In genomic region chr6:29647927-29648642, GRCh38 we compare ENCODE assay signal across 8 cellular contexts. TPM values are rescaled to one million over a fixed set of nuclear protein-coding genes. Genes with fewer than 3 reads are reported as not detected.
DNase-seq lines count a peak whose midpoint lies in the region; ATAC-seq and TF ChIP-seq lines count a peak whose summit lies in the region.

No MANE protein-coding gene starts in this region.

- H3K4me1 Mint-ChIP-seq in T-helper 2 cell treated with Interferon-gamma antibody and Interleukin-4, amounts not matched to agents 5 μg/mL and 100 μg/mL, for 36 hours (ENCODE audit: low read depth) = peaks cover 8% of the 10 kb centered on the region

- no peaks in the 10 kb centered on the region for H3K9me3 Mint-ChIP-seq in T-helper 2 cell treated with Interferon-gamma antibody and Interleukin-4, amounts not matched to agents 5 μg/mL and 100 μg/mL, for 36 hours

- no peaks in the 10 kb centered on the region for H3F3A ChIP-seq in PC-3 (ENCODE audit: low read length, unreplicated experiment)

- in situ Hi-C loops in GM13977 (cut with MboI; ENCODE audit: low pct_unique_long_range_greater_than_20kb, low sequenced_read_pairs, unreplicated experiment) = no loop called here

- H3K9me3 ChIP-seq in PC-3 (ENCODE audit: low read length) = no peaks in the 10 kb centered on the region

- no peaks in the 10 kb centered on the region; the same call in none of the 2 replicates for H3K4me1 ChIP-seq in PC-3 (ENCODE audit: insufficient read depth, low read length)

- H3K27ac Mint-ChIP-seq in T-helper 2 cell treated with Interferon-gamma antibody and Interleukin-4, amounts not matched to agents 5 μg/mL and 100 μg/mL, for 36 hours = no peak overlapping the region

- no peaks in the 10 kb centered on the region for H3K27me3 ChIP-seq in PC-3 (ENCODE audit: low read length)

- H3K79me2 ChIP-seq in PC-3 (ENCODE audit: low read length) = no peaks in the 10 kb centered on the region

- CTCF ChIA-PET in PC-3 (lab: Charles Lee) = interaction anchor here (0.6 to 1.7 kb wide), 9 partner anchors 8 to 726 kb away, joined by 3 to 24 read pairs (median 3); partner anchors contain the start of gene GABBR1

- POLR2A ChIA-PET in PC-3 (lab: Charles Lee; ENCODE audit: unreplicated experiment) = interaction anchor here (0.5 kb wide), 1 partner anchor 15 kb away, joined by 14 read pairs; the partner anchor contains the start of gene GABBR1

- DNase-seq in AG08395 (ENCODE audit: low spot score) = peak; percentile 50
- no peak for DNase-seq in GM13977 (ENCODE audit: low spot score)
- DNase-seq in PC-3 = peak; percentile 65
- peak; percentile 61 for DNase-seq in fibroblast of the aortic adventitia (ENCODE audit: low read depth)
- DNase-seq in T-helper 2 cell treated with Interferon-gamma antibody and Interleukin-4, amounts not matched to agents 5 μg/mL and 100 μg/mL, for 36 hours (ENCODE audit: low spot score) = no peak
- DNase-seq in stimulated activated naive CD4-positive, alpha-beta T cell (lab: John Stamatoyannopoulos, UW) = no peak

- H3K4me2 ChIP-seq in PC-3 (ENCODE audit: low read length) = no peak overlapping the region

- H3K4me3 ChIP-seq in PC-3 (ENCODE audit: low read length) (no peak overlapping the region), fibroblast of the aortic adventitia (ENCODE audit: low read depth, low read length) (no peak overlapping the region)

- H3K27ac ChIP-seq in PC-3 (ENCODE audit: low read length) = no peak overlapping the region

- TF ChIP-seq CTCF in GM13977 (IDR thresholded peaks at IDR 0.05; ENCODE audit: extremely low read depth, insufficient read depth, missing control alignments) = peak; percentile 57
- TF ChIP-seq CTCF in PC-3 (conservative IDR thresholded peaks at IDR 0.05; ENCODE audit: low read depth, low read length) = peak; percentile 80
- peak; percentile 84 for TF ChIP-seq CTCF in fibroblast of the aortic adventitia (IDR thresholded peaks at IDR 0.05; ENCODE audit: insufficient read depth, low read length)

- no peak overlapping the region for H3K9ac ChIP-seq in PC-3 (ENCODE audit: low read length)

- H4K20me1 ChIP-seq in PC-3 (ENCODE audit: low read length) = no peaks in the 10 kb centered on the region

- no TSS peak for BruUV-seq in PC-3 (replicated peaks; lab: Mats Ljungman, UMichigan)

- H3K27me3 Mint-ChIP-seq in T-helper 2 cell treated with Interferon-gamma antibody and Interleukin-4, amounts not matched to agents 5 μg/mL and 100 μg/mL, for 36 hours (ENCODE audit: low read depth) = peaks cover 5% of the 10 kb centered on the region

- H2AFZ ChIP-seq in PC-3 (ENCODE audit: low read length) = no peak overlapping the region

- no peak overlapping the region for H3K4me3 Mint-ChIP-seq in T-helper 2 cell treated with Interferon-gamma antibody and Interleukin-4, amounts not matched to agents 5 μg/mL and 100 μg/mL, for 36 hours

- no peak for ATAC-seq in PC-3
- ATAC-seq in HG03457 (IDR thresholded peaks at IDR 0.05; ENCODE audit: unreplicated experiment) = no peak
- ATAC-seq in HG02642 (IDR thresholded peaks at IDR 0.05; ENCODE audit: poor library complexity, unreplicated experiment) = no peak

- intact Hi-C loops in PC-3 (cut with micrococcal nuclease) = loop anchor here (1.0 kb wide), 1 partner anchor 48 kb away; no protein-coding TSS in a partner anchor

- no peaks in the 10 kb centered on the region for H3K9me2 ChIP-seq in PC-3 (replicated peaks; ENCODE audit: low read length)

- no peaks in the 10 kb centered on the region for H3K36me3 ChIP-seq in PC-3 (ENCODE audit: low read depth, low read length)

- no peaks in the 10 kb centered on the region for H3K36me3 Mint-ChIP-seq in T-helper 2 cell treated with Interferon-gamma antibody and Interleukin-4, amounts not matched to agents 5 μg/mL and 100 μg/mL, for 36 hours (ENCODE audit: low read depth)

RNA-seq across cellular contexts. Expression of gene MOG, which starts 8.8 kb away (rescaled TPM):
- total RNA-seq in PC-3 (2014; rRNA removed) (not detected in 2 replicates), fibroblast of the aortic adventitia (ENCODE audit: low replicate concordance) (not detected in 2 replicates)

RNA-seq across cellular contexts. Expression of gene GABBR1, which starts 15.1 kb away (rescaled TPM):
- 5.5 and 7.0 TPM in 2 replicates for total RNA-seq in PC-3 (2014; rRNA removed)
- 11.7 and 19.2 TPM in 2 replicates for total RNA-seq in fibroblast of the aortic adventitia (ENCODE audit: low replicate concordance)

RNA-seq across cellular contexts. Expression of gene ZFP57, which starts 32.9 kb away (rescaled TPM):
- not detected in 2 replicates for total RNA-seq in PC-3 (2014; rRNA removed)
- 0.49 TPM in 1 of 2 replicates, not detected in the other for total RNA-seq in fibroblast of the aortic adventitia (ENCODE audit: low replicate concordance)

Comparison
In these comparisons a context has a peak if more than half of its experiments do, and no peak if none do; other contexts are left out.
1. DNase-seq: peak in AG08395 (single experiment), PC-3 (single experiment) and fibroblast of the aortic adventitia (single experiment); none in GM13977 (single experiment), T-helper 2 cell treated with Interferon-gamma antibody and Interleukin-4, amounts not matched to agents 5 μg/mL and 100 μg/mL, for 36 hours (single experiment) and stimulated activated naive CD4-positive, alpha-beta T cell (0 of 6).
2. Peak in every context shown above with its lines, with median percentiles within 50 percentile points of each other: CTCF ChIP-seq.